Comparison of ENCODE assay signal across 18 cellular contexts in genomic region chr17:62059394-62059793, GRCh38. TPM values are rescaled to one million over a fixed set of nuclear protein-coding genes. Genes with fewer than 3 reads are reported as not detected.
A peak's percentile ranks its signal among the peaks of the same experiment; 100 is the strongest.
DNase-seq lines count a peak whose midpoint lies in the region; ATAC-seq and TF ChIP-seq lines count a peak whose summit lies in the region.
"Had no signal": no experiment of that assay in that cellular context is flagged by ENCODE, and none has a peak within 500 bp of the region (broad histone marks: within the 10 kb centered on the region; RNA-seq: fewer than 3 reads in every experiment).

No MANE protein-coding gene starts in this region.

- H3K9me3 Mint-ChIP-seq in activated naive CD8-positive, alpha-beta T cell treated with anti-CD3 and anti-CD28 coated beads, Interleukin-2, amount 10 ng/mL, durations not matched to agents 7 days and 5 days: no peaks in the 10 kb centered on the region
- no peaks in the 10 kb centered on the region for H3K9me3 Mint-ChIP-seq in activated naive CD8-positive, alpha-beta T cell treated with anti-CD3 and anti-CD28 coated beads, Interleukin-2, amount 50 U/mL, for 24 hours
- H3K9me3 Mint-ChIP-seq in activated T-helper 1 cell treated with anti-CD3 and anti-CD28 coated beads, Interleukin-12 subunit alpha, Interleukin-12 subunit beta, Interleukin-2, Interleukin-4 antibody, amounts not matched to agents 30 ng/mL and 10 ng/mL and 1 ng/mL, durations not matched to agents 14 hours and 24 hours and 36 hours: no peaks in the 10 kb centered on the region
- no peaks in the 10 kb centered on the region for H3K9me3 Mint-ChIP-seq in natural killer cell

- intact Hi-C loops in activated T-helper 1 cell treated with anti-CD3 and anti-CD28 coated beads, Interleukin-12 subunit alpha, Interleukin-12 subunit beta, Interleukin-2, Interleukin-4 antibody, amounts not matched to agents 30 ng/mL and 10 ng/mL and 1 ng/mL, durations not matched to agents 14 hours and 24 hours and 36 hours (cut with micrococcal nuclease): no loop called here
- intact Hi-C loops in natural killer cell (cut with micrococcal nuclease) (no loop called here), tibial artery (cut with DNase I; ENCODE audit: low total_unique reads) (no loop called here)

- no peaks in the 10 kb centered on the region for H3K27me3 ChIP-seq in tibial artery
- H3K27me3 ChIP-seq: esophagus muscularis mucosa, tibial nerve had no signal

- POLR2A ChIA-PET in activated naive CD8-positive, alpha-beta T cell treated with anti-CD3 and anti-CD28 coated beads, Interleukin-2, amount 10 ng/mL, durations not matched to agents 7 days and 5 days (lab: Charles Lee): no interaction called here

- H3K36me3 ChIP-seq in tibial artery: peaks cover 0 to 19% (median 9%) of the 10 kb centered on the region in 3 donors

- peaks cover 30% of the 10 kb centered on the region for H3K4me1 Mint-ChIP-seq in activated naive CD8-positive, alpha-beta T cell treated with anti-CD3 and anti-CD28 coated beads, Interleukin-2, amount 10 ng/mL, durations not matched to agents 7 days and 5 days
- peaks cover 65% of the 10 kb centered on the region for H3K4me1 Mint-ChIP-seq in activated naive CD8-positive, alpha-beta T cell treated with anti-CD3 and anti-CD28 coated beads, Interleukin-2, amount 50 U/mL, for 24 hours
- H3K4me1 Mint-ChIP-seq in activated T-helper 1 cell treated with anti-CD3 and anti-CD28 coated beads, Interleukin-12 subunit alpha, Interleukin-12 subunit beta, Interleukin-2, Interleukin-4 antibody, amounts not matched to agents 30 ng/mL and 10 ng/mL and 1 ng/mL, durations not matched to agents 14 hours and 24 hours and 36 hours (ENCODE audit: low read depth): peaks cover 61% of the 10 kb centered on the region
- H3K4me1 Mint-ChIP-seq in natural killer cell: peaks cover 53 to 54% of the 10 kb centered on the region in 2 donors

- ATAC-seq in activated naive CD8-positive, alpha-beta T cell treated with anti-CD3 and anti-CD28 coated beads, Interleukin-2, amount 10 ng/mL, durations not matched to agents 7 days and 5 days (ENCODE audit: low read depth): no peak
- no peak for ATAC-seq in activated naive CD8-positive, alpha-beta T cell treated with anti-CD3 and anti-CD28 coated beads, Interleukin-2, amount 50 U/mL, for 24 hours
- ATAC-seq in natural killer cell: no peak
- no peak for ATAC-seq in HG03354 (IDR thresholded peaks at IDR 0.05; ENCODE audit: poor library complexity, severe bottlenecking, unreplicated experiment)

- no peak overlapping the region for H3K4me3 ChIP-seq in tibial artery
- H3K4me3 ChIP-seq: tibial nerve had no signal

- TF ChIP-seq CTCF in natural killer cell (IDR thresholded peaks at IDR 0.05): no peak
- no peak for TF ChIP-seq CTCF in tibial artery (IDR thresholded peaks at IDR 0.05)

- peaks cover 0 to 91% (median 62%) of the 10 kb centered on the region in 4 donors for H3K4me1 ChIP-seq in tibial artery

- H3K27ac ChIP-seq in tibial artery: peak overlapping the region in 1 of 2 donors; percentile 10
- H3K27ac ChIP-seq: esophagus muscularis mucosa, tibial nerve had no signal

- H3K9me3 ChIP-seq in tibial artery: no peaks in the 10 kb centered on the region
- H3K9me3 ChIP-seq: esophagus muscularis mucosa, tibial nerve had no signal

- no peak for DNase-seq in activated naive CD8-positive, alpha-beta T cell treated with anti-CD3 and anti-CD28 coated beads, Interleukin-2, amount 10 ng/mL, durations not matched to agents 7 days and 5 days
- DNase-seq in activated naive CD8-positive, alpha-beta T cell treated with anti-CD3 and anti-CD28 coated beads, Interleukin-2, amount 50 U/mL, for 24 hours: no peak
- DNase-seq in activated T-helper 1 cell treated with anti-CD3 and anti-CD28 coated beads, Interleukin-12 subunit alpha, Interleukin-12 subunit beta, Interleukin-2, Interleukin-4 antibody, amounts not matched to agents 30 ng/mL and 10 ng/mL and 1 ng/mL, durations not matched to agents 14 hours and 24 hours and 36 hours (ENCODE audit: low spot score): no peak
- no peak for DNase-seq in natural killer cell
- DNase-seq in tibial artery: no peak
- no peak for DNase-seq in effector CD4-positive, alpha-beta T cell
- DNase-seq in LoVo (ENCODE audit: low spot score): no peak
- DNase-seq: activated CD4-positive, alpha-beta T cell treated with anti-CD3 and anti-CD28 coated beads for 48 hours; activated T-cell treated with anti-CD3 and anti-CD28 coated beads, Interleukin-2, amount 50 U/mL, for 48 hours; aorta; DMS153; NCI-H2081; SHP77; stimulated activated CD4-positive, alpha-beta T cell treated with anti-CD3 and anti-CD28 coated beads, Interleukin-2, amount 100 ng/mL, for 24 hours; T1000 had no signal

- H3K4me3 Mint-ChIP-seq in activated naive CD8-positive, alpha-beta T cell treated with anti-CD3 and anti-CD28 coated beads, Interleukin-2, amount 10 ng/mL, durations not matched to agents 7 days and 5 days: no peak overlapping the region
- no peak overlapping the region for H3K4me3 Mint-ChIP-seq in activated naive CD8-positive, alpha-beta T cell treated with anti-CD3 and anti-CD28 coated beads, Interleukin-2, amount 50 U/mL, for 24 hours
- peak overlapping the region; percentile 40 for H3K4me3 Mint-ChIP-seq in activated T-helper 1 cell treated with anti-CD3 and anti-CD28 coated beads, Interleukin-12 subunit alpha, Interleukin-12 subunit beta, Interleukin-2, Interleukin-4 antibody, amounts not matched to agents 30 ng/mL and 10 ng/mL and 1 ng/mL, durations not matched to agents 14 hours and 24 hours and 36 hours
- no peak overlapping the region for H3K4me3 Mint-ChIP-seq in natural killer cell

- no peaks in the 10 kb centered on the region for H3K27me3 Mint-ChIP-seq in activated naive CD8-positive, alpha-beta T cell treated with anti-CD3 and anti-CD28 coated beads, Interleukin-2, amount 10 ng/mL, durations not matched to agents 7 days and 5 days
- no peaks in the 10 kb centered on the region for H3K27me3 Mint-ChIP-seq in activated naive CD8-positive, alpha-beta T cell treated with anti-CD3 and anti-CD28 coated beads, Interleukin-2, amount 50 U/mL, for 24 hours
- no peaks in the 10 kb centered on the region for H3K27me3 Mint-ChIP-seq in activated T-helper 1 cell treated with anti-CD3 and anti-CD28 coated beads, Interleukin-12 subunit alpha, Interleukin-12 subunit beta, Interleukin-2, Interleukin-4 antibody, amounts not matched to agents 30 ng/mL and 10 ng/mL and 1 ng/mL, durations not matched to agents 14 hours and 24 hours and 36 hours (ENCODE audit: insufficient read depth)
- no peaks in the 10 kb centered on the region for H3K27me3 Mint-ChIP-seq in natural killer cell (ENCODE audit: low read depth in 2 of 2)

- H3K36me3 Mint-ChIP-seq in activated naive CD8-positive, alpha-beta T cell treated with anti-CD3 and anti-CD28 coated beads, Interleukin-2, amount 10 ng/mL, durations not matched to agents 7 days and 5 days: peaks cover 21% of the 10 kb centered on the region
- peaks cover 41% of the 10 kb centered on the region for H3K36me3 Mint-ChIP-seq in activated naive CD8-positive, alpha-beta T cell treated with anti-CD3 and anti-CD28 coated beads, Interleukin-2, amount 50 U/mL, for 24 hours (ENCODE audit: low read depth)
- H3K36me3 Mint-ChIP-seq in activated T-helper 1 cell treated with anti-CD3 and anti-CD28 coated beads, Interleukin-12 subunit alpha, Interleukin-12 subunit beta, Interleukin-2, Interleukin-4 antibody, amounts not matched to agents 30 ng/mL and 10 ng/mL and 1 ng/mL, durations not matched to agents 14 hours and 24 hours and 36 hours (ENCODE audit: low read depth): peaks cover 33% of the 10 kb centered on the region
- no peaks in the 10 kb centered on the region for H3K36me3 Mint-ChIP-seq in natural killer cell

- peak overlapping the region; percentile 25 for H3K27ac Mint-ChIP-seq in activated naive CD8-positive, alpha-beta T cell treated with anti-CD3 and anti-CD28 coated beads, Interleukin-2, amount 10 ng/mL, durations not matched to agents 7 days and 5 days
- no peak overlapping the region for H3K27ac Mint-ChIP-seq in activated naive CD8-positive, alpha-beta T cell treated with anti-CD3 and anti-CD28 coated beads, Interleukin-2, amount 50 U/mL, for 24 hours
- peak overlapping the region; percentile 0 for H3K27ac Mint-ChIP-seq in activated T-helper 1 cell treated with anti-CD3 and anti-CD28 coated beads, Interleukin-12 subunit alpha, Interleukin-12 subunit beta, Interleukin-2, Interleukin-4 antibody, amounts not matched to agents 30 ng/mL and 10 ng/mL and 1 ng/mL, durations not matched to agents 14 hours and 24 hours and 36 hours
- H3K27ac Mint-ChIP-seq in natural killer cell: peak overlapping the region; percentile 56

RNA-seq across cellular contexts. Expression of gene MED13, which starts 5.7 kb away (rescaled TPM):
- 10 to 100 TPM; 54.6 to 58.5 TPM for total RNA-seq in activated naive CD8-positive, alpha-beta T cell treated with anti-CD3 and anti-CD28 coated beads, Interleukin-2, amount 10 ng/mL, durations not matched to agents 7 days and 5 days
- 68.0 and 69.2 TPM in 2 replicates for total RNA-seq in activated T-helper 1 cell treated with anti-CD3 and anti-CD28 coated beads, Interleukin-12 subunit alpha, Interleukin-12 subunit beta, Interleukin-2, Interleukin-4 antibody, amounts not matched to agents 30 ng/mL and 10 ng/mL and 1 ng/mL, durations not matched to agents 14 hours and 24 hours and 36 hours
- total RNA-seq in natural killer cell: 100 to 1,000 TPM; 107 to 122 (median 116) TPM
